ENCODE assay signal across 25 cellular contexts in genomic region chr2:177531706-177532105, GRCh38.
DNase-seq lines count a peak whose midpoint lies in the region; ATAC-seq, FAIRE-seq and TF ChIP-seq lines count a peak whose summit lies in the region.
"Had no signal": no experiment of that assay in that cellular context is flagged by ENCODE, and none has a peak within 500 bp of the region (broad histone marks: within the 10 kb centered on the region; RNA-seq: fewer than 3 reads in every experiment).

No MANE protein-coding gene starts in this region.

- H3K27me3 ChIP-seq in pancreas: no peaks in the 10 kb centered on the region
- H3K27me3 ChIP-seq: BE2C; BLaER1 treated with 17β-estradiol and CSF1 and Interleukin-3, amounts not matched to agents 10 nM and 100 nM had no signal

- intact Hi-C loops in pancreas (cut with DNase I): no loop called here

- H3K9me3 Mint-ChIP-seq in activated naive CD4-positive, alpha-beta T cell treated with anti-CD3 and anti-CD28 coated beads, Interleukin-2, amount 10 ng/mL, durations not matched to agents 7 days and 5 days: no peaks in the 10 kb centered on the region
- H3K9me3 Mint-ChIP-seq in WTC11: peaks cover 3% of the 10 kb centered on the region; the same call in 1 of the 2 replicates
- no peaks in the 10 kb centered on the region for H3K9me3 Mint-ChIP-seq in nephron
- H3K9me3 Mint-ChIP-seq: CD14-positive monocyte; CD4-positive, alpha-beta T cell; CD8-positive, alpha-beta memory T cell had no signal

- 97 to 98% methylated on average over 5 of the region's 5 CpGs for WGBS in pancreas, 2 donors

- ATAC-seq in WTC11 (no peak), pancreas (no peak)
- ATAC-seq: A549 had no signal

- CTCF ChIA-PET in activated naive CD4-positive, alpha-beta T cell treated with anti-CD3 and anti-CD28 coated beads, Interleukin-2, amount 10 ng/mL, durations not matched to agents 7 days and 5 days (lab: Charles Lee): no interaction called here
- CTCF ChIA-PET in WTC11 (lab: Charles Lee): no interaction called here

- DNase-seq in activated naive CD4-positive, alpha-beta T cell treated with anti-CD3 and anti-CD28 coated beads, Interleukin-2, amount 10 ng/mL, durations not matched to agents 7 days and 5 days: no peak
- no peak for DNase-seq in activated naive CD4-positive, alpha-beta T cell (lab: John Stamatoyannopoulos, UW)
- peak; percentile 22 for DNase-seq in NCI-H69 (lab: John Stamatoyannopoulos, UW)
- DNase-seq in WTC11 (ENCODE audit: low spot score): no peak
- DNase-seq in pancreas: no peak
- DNase-seq in GM03348 (ENCODE audit: low spot score): no peak
- DNase-seq: 8988T; ACHN; AML-193; BE2C; Calu3; CD4-positive, alpha-beta T cell; CD8-positive, alpha-beta memory T cell; COR-L47; DMS53; DMS79 treated with DMSO at 0.1 percent for 48 hours; GF-D8; GOT3 had no signal

- no peak for TF ChIP-seq CTCF in WTC11 (IDR thresholded peaks at IDR 0.05)
- no peak for TF ChIP-seq CTCF in nephron (IDR thresholded peaks at IDR 0.05; ENCODE audit: unreplicated experiment in 3 of 3)
- TF ChIP-seq CTCF in pancreas (IDR thresholded peaks at IDR 0.05): no peak

- H3K4me3 Mint-ChIP-seq in activated naive CD4-positive, alpha-beta T cell treated with anti-CD3 and anti-CD28 coated beads, Interleukin-2, amount 10 ng/mL, durations not matched to agents 7 days and 5 days: no peak overlapping the region
- H3K4me3 Mint-ChIP-seq in WTC11: no peak overlapping the region
- H3K4me3 Mint-ChIP-seq in nephron: no peak overlapping the region
- H3K4me3 Mint-ChIP-seq: CD14-positive monocyte; CD4-positive, alpha-beta T cell; CD8-positive, alpha-beta memory T cell had no signal

- peaks cover 1% of the 10 kb centered on the region for H3K36me3 Mint-ChIP-seq in activated naive CD4-positive, alpha-beta T cell treated with anti-CD3 and anti-CD28 coated beads, Interleukin-2, amount 10 ng/mL, durations not matched to agents 7 days and 5 days
- H3K36me3 Mint-ChIP-seq in WTC11 (no peaks in the 10 kb centered on the region), nephron (ENCODE audit: low read depth) (peaks cover 18% of the 10 kb centered on the region)

- H3K27ac Mint-ChIP-seq in activated naive CD4-positive, alpha-beta T cell treated with anti-CD3 and anti-CD28 coated beads, Interleukin-2, amount 10 ng/mL, durations not matched to agents 7 days and 5 days: peak overlapping the region; percentile 65
- H3K27ac Mint-ChIP-seq in WTC11 (peak overlapping the region; percentile 60; the same call in 1 of the 2 replicates), nephron (peak overlapping the region; percentile 34 to 84 (median 73))
- H3K27ac Mint-ChIP-seq: CD14-positive monocyte; CD4-positive, alpha-beta T cell; CD8-positive, alpha-beta memory T cell had no signal

- H3K4me3 ChIP-seq in pancreas: no peak overlapping the region
- H3K4me3 ChIP-seq: A549; BLaER1 treated with 17β-estradiol and CSF1 and Interleukin-3, amounts not matched to agents 10 nM and 100 nM; HAP-1 had no signal

- POLR2A ChIA-PET in WTC11 (lab: Charles Lee): no interaction called here

- H3K4me1 Mint-ChIP-seq in activated naive CD4-positive, alpha-beta T cell treated with anti-CD3 and anti-CD28 coated beads, Interleukin-2, amount 10 ng/mL, durations not matched to agents 7 days and 5 days: no peaks in the 10 kb centered on the region
- H3K4me1 Mint-ChIP-seq in WTC11 (peaks cover 37% of the 10 kb centered on the region), nephron (peaks cover 30% of the 10 kb centered on the region)
- H3K4me1 Mint-ChIP-seq: CD14-positive monocyte had no signal

- peaks cover 0 to 10% (median 0%) of the 10 kb centered on the region in 3 donors for H3K4me1 ChIP-seq in pancreas
- H3K4me1 ChIP-seq: A549; BLaER1 treated with 17β-estradiol and CSF1 and Interleukin-3, amounts not matched to agents 10 nM and 100 nM had no signal

- no peak for FAIRE-seq in pancreas (lab: Jason Lieb, UNC)
- FAIRE-seq: A549, GM12892, H54 had no signal

- no peaks in the 10 kb centered on the region for H3K36me3 ChIP-seq in pancreas
- H3K36me3 ChIP-seq: BE2C, HAP-1 had no signal

- no peaks in the 10 kb centered on the region for H3K9me3 ChIP-seq in pancreas
- H3K9me3 ChIP-seq: A549; BE2C; BLaER1 treated with 17β-estradiol and CSF1 and Interleukin-3, amounts not matched to agents 10 nM and 100 nM; HAP-1 had no signal

- no peaks in the 10 kb centered on the region for H3K27me3 Mint-ChIP-seq in activated naive CD4-positive, alpha-beta T cell treated with anti-CD3 and anti-CD28 coated beads, Interleukin-2, amount 10 ng/mL, durations not matched to agents 7 days and 5 days
- H3K27me3 Mint-ChIP-seq in WTC11 (ENCODE audit: low read depth) (no peaks in the 10 kb centered on the region), nephron (ENCODE audit: low read depth) (no peaks in the 10 kb centered on the region)
- H3K27me3 Mint-ChIP-seq: CD4-positive, alpha-beta T cell; CD8-positive, alpha-beta memory T cell had no signal

- H3K27ac ChIP-seq in pancreas: no peak overlapping the region
- H3K27ac ChIP-seq: A549; BLaER1 treated with 17β-estradiol and CSF1 and Interleukin-3, amounts not matched to agents 10 nM and 100 nM had no signal

TF ChIP-seq in WTC11, 78 proteins besides CTCF, POLR2A, EP300 and RAD21 (continues in another document):
- TF ChIP-seq GABPB1 (CRISPR knock-in tag; IDR thresholded peaks at IDR 0.05) (no peak), FOXP4 (CRISPR knock-in tag; IDR thresholded peaks at IDR 0.05) (no peak), ZNF423 (CRISPR knock-in tag; IDR thresholded peaks at IDR 0.05) (no peak), NR2C2 (CRISPR knock-in tag; IDR thresholded peaks at IDR 0.05) (no peak), CDX4 (CRISPR knock-in tag; IDR thresholded peaks at IDR 0.05; ENCODE audit: borderline replicate concordance) (no peak), MXD4 (CRISPR knock-in tag; IDR thresholded peaks at IDR 0.05; ENCODE audit: borderline replicate concordance) (no peak), SOX15 (CRISPR knock-in tag; IDR thresholded peaks at IDR 0.05) (no peak)
- TF ChIP-seq, protein P1, sequence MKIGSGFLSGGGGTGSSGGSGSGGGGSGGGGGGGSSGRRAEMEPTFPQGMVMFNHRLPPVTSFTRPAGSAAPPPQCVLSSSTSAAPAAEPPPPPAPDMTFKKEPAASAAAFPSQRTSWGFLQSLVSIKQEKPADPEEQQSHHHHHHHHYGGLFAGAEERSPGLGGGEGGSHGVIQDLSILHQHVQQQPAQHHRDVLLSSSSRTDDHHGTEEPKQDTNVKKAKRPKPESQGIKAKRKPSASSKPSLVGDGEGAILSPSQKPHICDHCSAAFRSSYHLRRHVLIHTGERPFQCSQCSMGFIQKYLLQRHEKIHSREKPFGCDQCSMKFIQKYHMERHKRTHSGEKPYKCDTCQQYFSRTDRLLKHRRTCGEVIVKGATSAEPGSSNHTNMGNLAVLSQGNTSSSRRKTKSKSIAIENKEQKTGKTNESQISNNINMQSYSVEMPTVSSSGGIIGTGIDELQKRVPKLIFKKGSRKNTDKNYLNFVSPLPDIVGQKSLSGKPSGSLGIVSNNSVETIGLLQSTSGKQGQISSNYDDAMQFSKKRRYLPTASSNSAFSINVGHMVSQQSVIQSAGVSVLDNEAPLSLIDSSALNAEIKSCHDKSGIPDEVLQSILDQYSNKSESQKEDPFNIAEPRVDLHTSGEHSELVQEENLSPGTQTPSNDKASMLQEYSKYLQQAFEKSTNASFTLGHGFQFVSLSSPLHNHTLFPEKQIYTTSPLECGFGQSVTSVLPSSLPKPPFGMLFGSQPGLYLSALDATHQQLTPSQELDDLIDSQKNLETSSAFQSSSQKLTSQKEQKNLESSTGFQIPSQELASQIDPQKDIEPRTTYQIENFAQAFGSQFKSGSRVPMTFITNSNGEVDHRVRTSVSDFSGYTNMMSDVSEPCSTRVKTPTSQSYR (CRISPR knock-in tag; IDR thresholded peaks at IDR 0.05): no peak
- TF ChIP-seq, protein P2, sequence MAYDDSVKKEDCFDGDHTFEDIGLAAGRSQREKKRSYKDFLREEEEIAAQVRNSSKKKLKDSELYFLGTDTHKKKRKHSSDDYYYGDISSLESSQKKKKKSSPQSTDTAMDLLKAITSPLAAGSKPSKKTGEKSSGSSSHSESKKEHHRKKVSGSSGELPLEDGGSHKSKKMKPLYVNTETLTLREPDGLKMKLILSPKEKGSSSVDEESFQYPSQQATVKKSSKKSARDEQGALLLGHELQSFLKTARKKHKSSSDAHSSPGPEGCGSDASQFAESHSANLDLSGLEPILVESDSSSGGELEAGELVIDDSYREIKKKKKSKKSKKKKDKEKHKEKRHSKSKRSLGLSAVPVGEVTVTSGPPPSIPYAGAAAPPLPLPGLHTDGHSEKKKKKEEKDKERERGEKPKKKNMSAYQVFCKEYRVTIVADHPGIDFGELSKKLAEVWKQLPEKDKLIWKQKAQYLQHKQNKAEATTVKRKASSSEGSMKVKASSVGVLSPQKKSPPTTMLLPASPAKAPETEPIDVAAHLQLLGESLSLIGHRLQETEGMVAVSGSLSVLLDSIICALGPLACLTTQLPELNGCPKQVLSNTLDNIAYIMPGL (CRISPR knock-in tag; IDR thresholded peaks at IDR 0.05): no peak
